In the genomic region with DNA sequence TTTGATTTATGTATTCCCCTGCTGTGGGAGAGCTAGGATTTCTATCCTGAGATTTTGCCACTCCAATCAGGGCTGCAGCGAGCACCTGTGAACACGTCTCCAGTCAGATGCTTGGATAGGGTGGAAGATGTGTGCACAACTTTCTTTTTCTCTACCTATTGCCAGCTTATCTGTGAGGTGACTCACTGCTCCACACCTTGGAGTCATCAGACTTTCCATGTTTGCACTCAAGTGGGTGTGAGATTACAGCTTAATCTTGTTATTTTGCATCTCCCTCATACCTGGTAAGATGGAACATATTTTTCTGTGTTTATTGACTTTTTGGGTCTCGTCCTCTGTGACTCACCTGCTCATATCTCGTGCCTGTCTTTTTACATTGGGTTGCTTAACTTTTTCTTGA, we compare ENCODE assay signal across 27 cellular contexts. TPM values are rescaled to one million over a fixed set of nuclear protein-coding genes. Genes with fewer than 3 reads are reported as not detected.
DNase-seq lines count a peak whose midpoint lies in the region; ATAC-seq and TF ChIP-seq lines count a peak whose summit lies in the region.
"Had no signal": no experiment of that assay in that cellular context is flagged by ENCODE, and none has a peak within 500 bp of the region (broad histone marks: within the 10 kb centered on the region; RNA-seq: fewer than 3 reads in every experiment).

No MANE protein-coding gene starts in this region.

- H3K27me3 ChIP-seq in right atrium auricular region (no peaks in the 10 kb centered on the region), right cardiac atrium (ENCODE audit: control insufficient read depth, insufficient read depth) (no peaks in the 10 kb centered on the region), body of pancreas (no peaks in the 10 kb centered on the region), left lung (peaks cover 0 to 17% of the 10 kb centered on the region in 2 donors), thyroid gland (no peaks in the 10 kb centered on the region)
- H3K27me3 ChIP-seq: testis had no signal

- H3K4me3 ChIP-seq in right atrium auricular region (no peak overlapping the region), right cardiac atrium (ENCODE audit: low read length) (no peak overlapping the region), body of pancreas (no peak overlapping the region), left lung (no peak overlapping the region), thyroid gland (replicated peaks in 1 of 3) (no peak overlapping the region)
- H3K4me3 ChIP-seq: spleen, testis had no signal

- TF ChIP-seq CTCF in right atrium auricular region (IDR thresholded peaks at IDR 0.05) (no peak), body of pancreas (IDR thresholded peaks at IDR 0.05) (no peak), left lung (IDR thresholded peaks at IDR 0.05) (no peak), thyroid gland (IDR thresholded peaks at IDR 0.05) (no peak)

- H3K36me3 ChIP-seq in right atrium auricular region, result no peaks in the 10 kb centered on the region
- no peaks in the 10 kb centered on the region for H3K36me3 ChIP-seq in body of pancreas (replicated peaks in 1 of 2; ENCODE audit: insufficient read depth in 1 of 2, low read depth in 2 of 2)
- H3K36me3 ChIP-seq in left lung, result no peaks in the 10 kb centered on the region
- H3K36me3 ChIP-seq in thyroid gland, result no peaks in the 10 kb centered on the region
- H3K36me3 ChIP-seq: spleen had no signal

- ATAC-seq in right cardiac atrium (no peak), body of pancreas (peak; percentile 40), left lung (peak; percentile 69), HG03159 (IDR thresholded peaks at IDR 0.05; ENCODE audit: unreplicated experiment) (no peak)
- ATAC-seq: activated CD4-positive, alpha-beta T cell treated with anti-CD3 and anti-CD28 coated beads for 36 hours; activated T-cell treated with anti-CD3 and anti-CD28 coated beads, Interleukin-2, amount 50 U/mL, for 4 hours; naive thymus-derived CD4-positive, alpha-beta T cell; stimulated activated naive B cell treated with anti-CD40 and anti-IgM and Interleukin-4, amounts not matched to agents 10 μg/mL and 1 μg/mL and 100 μg/mL, for 72 hours had no signal

- peak; percentile 18 for DNase-seq in right atrium auricular region (ENCODE audit: low spot score)
- DNase-seq in right cardiac atrium, result no peak
- DNase-seq in body of pancreas, result peak in 3 of 4 donors; percentile 1 to 46 (median 11)
- DNase-seq in left lung, result peak in 1 of 2 donors; percentile 20
- DNase-seq in middle frontal gyrus (ENCODE audit: extremely low spot score, low spot score), result no peak
- DNase-seq in HK-2 (ENCODE audit: unreplicated experiment), result no peak
- DNase-seq in thyroid gland, result no peak
- DNase-seq: activated CD4-positive, alpha-beta T cell treated with anti-CD3 and anti-CD28 coated beads for 36 hours; activated naive CD4-positive, alpha-beta T cell treated with anti-CD3 and anti-CD28 coated beads, Interleukin-2, amount 50 U/mL, for 16 hours; activated T-cell treated with anti-CD3 and anti-CD28 coated beads, Interleukin-2, amount 50 U/mL, for 4 hours; caudate nucleus; glutamatergic neuron; mesendoderm; naive thymus-derived CD4-positive, alpha-beta T cell; NCI-H1105 treated with DMSO at 0.1 percent for 48 hours; NCI-H526; nucleus accumbens; retina; RPMI8226; stimulated activated CD4-positive, alpha-beta T cell treated with anti-CD3 and anti-CD28 coated beads, Interleukin-4, amount 100 ng/mL, for 1 hour; stimulated activated naive B cell treated with anti-CD40 and anti-IgM and Interleukin-4, amounts not matched to agents 10 μg/mL and 1 μg/mL and 100 μg/mL, for 72 hours had no signal

- H3K27ac ChIP-seq in right atrium auricular region (no peak overlapping the region), right cardiac atrium (ENCODE audit: low read length) (no peak overlapping the region), body of pancreas (no peak overlapping the region), left lung (no peak overlapping the region), thyroid gland (no peak overlapping the region)
- H3K27ac ChIP-seq: C4-2B, spleen, testis had no signal

- peaks cover 0 to 5% of the 10 kb centered on the region in 2 donors for H3K4me1 ChIP-seq in right atrium auricular region
- H3K4me1 ChIP-seq in right cardiac atrium (ENCODE audit: control insufficient read depth, insufficient read depth, low read length), result no peaks in the 10 kb centered on the region
- H3K4me1 ChIP-seq in body of pancreas, result peaks cover 6% of the 10 kb centered on the region
- H3K4me1 ChIP-seq in left lung, result no peaks in the 10 kb centered on the region
- H3K4me1 ChIP-seq in thyroid gland, result peaks cover 3 to 10% of the 10 kb centered on the region in 2 donors
- H3K4me1 ChIP-seq: spleen, testis had no signal

- H3K9me3 ChIP-seq in right atrium auricular region, result peaks cover 0 to 14% of the 10 kb centered on the region in 2 donors
- H3K9me3 ChIP-seq in right cardiac atrium (ENCODE audit: control insufficient read depth, low read length), result no peaks in the 10 kb centered on the region
- no peaks in the 10 kb centered on the region for H3K9me3 ChIP-seq in body of pancreas
- H3K9me3 ChIP-seq in left lung, result peaks cover 0 to 5% of the 10 kb centered on the region in 2 donors
- H3K9me3 ChIP-seq in thyroid gland, result no peaks in the 10 kb centered on the region
- H3K9me3 ChIP-seq: testis had no signal

- 66% methylated on average over 4 of the region's 4 CpGs for WGBS in right cardiac atrium
- WGBS in body of pancreas, 2 donors, result 10 to 24% methylated on average over 4 of the region's 4 CpGs
- 77 to 88% methylated on average over 4 of the region's 4 CpGs for WGBS in thyroid gland, 2 donors

- intact Hi-C loops in right cardiac atrium (cut with DNase I) (no loop called here), body of pancreas (cut with DNase I) (no loop called here), left lung (cut with DNase I) (no loop called here), thyroid gland (cut with DNase I) (no loop called here)

- TF ChIP-seq POLR2A in body of pancreas (IDR thresholded peaks at IDR 0.05), result no peak
- TF ChIP-seq POLR2A in thyroid gland (IDR thresholded peaks at IDR 0.05), result no peak

RNA-seq across cellular contexts. Expression of a gene that starts 32.2 kb away (rescaled TPM):
- total RNA-seq in right atrium auricular region (under 1 TPM in 1 of 2 donors, not detected in 1; 0.12 TPM), right cardiac atrium (not detected), body of pancreas (under 1 TPM in 1 of 2 donors, not detected in 1; 0.52 TPM), left lung (under 1 TPM; 0.06 to 0.08 TPM), thyroid gland (not detected)
- not detected for polyA plus RNA-seq in right cardiac atrium
- total RNA-seq: activated CD4-positive, alpha-beta T cell treated with anti-CD3 and anti-CD28 coated beads for 36 hours; activated T-cell treated with anti-CD3 and anti-CD28 coated beads, Interleukin-2, amount 50 U/mL, for 4 hours; dermis microvascular lymphatic vessel endothelial cell; naive thymus-derived CD4-positive, alpha-beta T cell; spleen; T-helper 2 cell treated with Interferon-gamma antibody and Interleukin-4, amounts not matched to agents 100 ng/mL and 5 ng/mL, for 36 hours had no signal
- polyA plus RNA-seq: naive thymus-derived CD4-positive, alpha-beta T cell; spleen had no signal

Comparison
In these comparisons a context has a peak if more than half of its experiments do, and no peak if none do; other contexts are left out.
1. DNase-seq: peak in right atrium auricular region (single experiment) and body of pancreas (3 of 4); none in right cardiac atrium (0 of 3), middle frontal gyrus (single experiment), HK-2 (single experiment) and thyroid gland (0 of 2).
2. ATAC-seq: peak in body of pancreas (single experiment) and left lung (single experiment); none in right cardiac atrium (0 of 2) and HG03159 (single experiment).